ENCODE assay signal across 11 cellular contexts in genomic region chr12:1939316-1939715, GRCh38. TPM values are rescaled to one million over a fixed set of nuclear protein-coding genes. Genes with fewer than 3 reads are reported as not detected.
DNase-seq lines count a peak whose midpoint lies in the region; ATAC-seq lines count a peak whose summit lies in the region.
"Had no signal": no experiment of that assay in that cellular context is flagged by ENCODE, and none has a peak within 500 bp of the region (broad histone marks: within the 10 kb centered on the region; RNA-seq: fewer than 3 reads in every experiment).

No MANE protein-coding gene starts in this region.

- no peak overlapping the region for H3K23ac ChIP-seq in mesenchymal stem cell (ENCODE audit: low read length in 2 of 2)

- H3K9me3 Mint-ChIP-seq in CD4-positive, alpha-beta memory T cell, result no peaks in the 10 kb centered on the region

- peaks cover 6% of the 10 kb centered on the region for H3K79me1 ChIP-seq in mesenchymal stem cell (replicated peaks; ENCODE audit: low read length, poor library complexity, severe bottlenecking)

- H3K4me1 ChIP-seq in mesenchymal stem cell (ENCODE audit: control insufficient read depth, insufficient read depth, low read depth, low read length) (peaks cover 4% of the 10 kb centered on the region), stomach smooth muscle (ENCODE audit: control insufficient read depth, insufficient read depth, low read length) (peaks cover 50% of the 10 kb centered on the region)
- peaks cover 5% of the 10 kb centered on the region for H3K4me1 ChIP-seq in CD4-positive, alpha-beta memory T cell (ENCODE audit: insufficient read depth, low read length)

- no peak overlapping the region for H3K27ac Mint-ChIP-seq in CD4-positive, alpha-beta memory T cell

- H3K4me3 ChIP-seq in H7 (ENCODE audit: insufficient read depth, low read depth, low read length), result no peak overlapping the region
- no peak overlapping the region for H3K4me3 ChIP-seq in mesenchymal stem cell (ENCODE audit: insufficient read depth in 1 of 2, low read depth in 1 of 2, low read length in 2 of 2)
- no peak overlapping the region for H3K4me3 ChIP-seq in stomach smooth muscle (ENCODE audit: low read length in 2 of 2)
- H3K4me3 ChIP-seq in CD4-positive, alpha-beta memory T cell (ENCODE audit: low read length in 2 of 2), result no peak overlapping the region
- H3K4me3 ChIP-seq: lower lobe of right lung had no signal

- no peak overlapping the region for H4K91ac ChIP-seq in mesenchymal stem cell (ENCODE audit: low read length)

- peak overlapping the region; percentile 85 for H3K27ac ChIP-seq in caudate nucleus (ENCODE audit: low read depth, low read length)
- no peak overlapping the region for H3K27ac ChIP-seq in mesenchymal stem cell (ENCODE audit: low read length, poor library complexity, severe bottlenecking)
- H3K27ac ChIP-seq in stomach smooth muscle (ENCODE audit: low read length), result peak overlapping the region; percentile 53
- no peak overlapping the region for H3K27ac ChIP-seq in CD4-positive, alpha-beta memory T cell (ENCODE audit: low read depth, low read length)
- H3K27ac ChIP-seq: lower lobe of right lung, neutrophil, RWPE1 had no signal

- H4K8ac ChIP-seq in mesenchymal stem cell (ENCODE audit: low read length), result no peak overlapping the region

- over 99% methylated on average over 9 of the region's 9 CpGs for WGBS in mesenchymal stem cell

- H2BK12ac ChIP-seq in mesenchymal stem cell (ENCODE audit: low read length in 2 of 2), result no peak overlapping the region

- H3K27me3 ChIP-seq in H7 (ENCODE audit: control insufficient read depth, insufficient read depth, low read length) (no peaks in the 10 kb centered on the region), mesenchymal stem cell (ENCODE audit: control insufficient read depth in 1 of 2, insufficient read depth in 1 of 2, low read length in 2 of 2) (no peaks in the 10 kb centered on the region), stomach smooth muscle (ENCODE audit: control insufficient read depth in 1 of 2, insufficient read depth in 2 of 2, low read length in 2 of 2) (no peaks in the 10 kb centered on the region)
- no peaks in the 10 kb centered on the region for H3K27me3 ChIP-seq in CD4-positive, alpha-beta memory T cell (ENCODE audit: insufficient read depth, low read length)
- H3K27me3 ChIP-seq: neutrophil had no signal

- H2AFZ ChIP-seq in mesenchymal stem cell (ENCODE audit: low read depth, low read length), result no peak overlapping the region

- no peaks in the 10 kb centered on the region; the same call in 1 of the 2 replicates for H3K36me3 ChIP-seq in H7 (replicated peaks; ENCODE audit: control insufficient read depth, insufficient read depth, low read length)
- peaks cover 18 to 32% of the 10 kb centered on the region in 2 experiments for H3K36me3 ChIP-seq in mesenchymal stem cell (ENCODE audit: control insufficient read depth in 1 of 2, insufficient read depth in 2 of 2, low read depth in 1 of 2, low read length in 2 of 2)
- peaks cover 0 to 9% of the 10 kb centered on the region in 2 donors for H3K36me3 ChIP-seq in stomach smooth muscle (ENCODE audit: control insufficient read depth in 2 of 2, insufficient read depth in 2 of 2, low read length in 2 of 2)
- H3K36me3 ChIP-seq in CD4-positive, alpha-beta memory T cell (ENCODE audit: insufficient read depth, low read length), result no peaks in the 10 kb centered on the region
- H3K36me3 ChIP-seq: neutrophil had no signal

- POLR2A ChIA-PET in CD4-positive, alpha-beta memory T cell (lab: Charles Lee; ENCODE audit: partially characterized antibody), result interaction anchor here (0.8 to 2.2 kb wide), 9 partner anchors 23 to 305 kb away, joined by 3 to 59 read pairs (median 5); no protein-coding TSS in a partner anchor

- no peaks in the 10 kb centered on the region for H3K27me3 Mint-ChIP-seq in CD4-positive, alpha-beta memory T cell

- H2BK15ac ChIP-seq in mesenchymal stem cell (ENCODE audit: low read depth, poor library complexity, severe bottlenecking), result no peak overlapping the region

- no peak for ATAC-seq in GM19023 (IDR thresholded peaks at IDR 0.05; ENCODE audit: unreplicated experiment)

- peaks cover 4 to 6% (median 5%) of the 10 kb centered on the region in 4 donors for H3K4me1 Mint-ChIP-seq in CD4-positive, alpha-beta memory T cell

- no peak overlapping the region for H3K14ac ChIP-seq in mesenchymal stem cell (ENCODE audit: low read length in 2 of 2)

- CTCF ChIA-PET in CD4-positive, alpha-beta memory T cell (lab: Charles Lee; ENCODE audit: partially characterized antibody), result interaction anchor here (0.7 to 6.1 kb wide), 57 partner anchors 8 to 644 kb away, joined by 3 to 235 read pairs (median 6); partner anchors contain the start of genes ADIPOR2 and CACNA2D4

- intact Hi-C loops in CD4-positive, alpha-beta memory T cell (cut with micrococcal nuclease), result no loop called here

- DNase-seq in H7 (peak; percentile 15), caudate nucleus (lab: John Stamatoyannopoulos, UW) (no peak), mesenchymal stem cell (no peak), NOMO-1 (lab: John Stamatoyannopoulos, UW; ENCODE audit: unreplicated experiment in 2 of 2) (no peak), NCI-H187 treated with DMSO at 0.1 percent for 48 hours (lab: John Stamatoyannopoulos, UW) (no peak)
- no peak for DNase-seq in CD4-positive, alpha-beta memory T cell

- no peak overlapping the region for H3K18ac ChIP-seq in mesenchymal stem cell (ENCODE audit: low read depth in 1 of 2, low read length in 2 of 2)

- H3K36me3 Mint-ChIP-seq in CD4-positive, alpha-beta memory T cell, result peaks cover 42 to 62% of the 10 kb centered on the region in 2 donors

- H2BK5ac ChIP-seq in mesenchymal stem cell (ENCODE audit: low read depth, low read length, poor library complexity, severe bottlenecking), result no peak overlapping the region

- peak overlapping the region; percentile 68 for H3K9ac ChIP-seq in mesenchymal stem cell (ENCODE audit: low read length)
- peak overlapping the region; percentile 40 to 51 for H3K9ac ChIP-seq in stomach smooth muscle (ENCODE audit: low read length in 2 of 2)

- no peak overlapping the region for H2BK120ac ChIP-seq in mesenchymal stem cell (ENCODE audit: low read depth, low read length)

- no peak overlapping the region for H3K4me2 ChIP-seq in mesenchymal stem cell (ENCODE audit: low read length, poor library complexity, severe bottlenecking)

- no peak overlapping the region for H3K4ac ChIP-seq in mesenchymal stem cell (ENCODE audit: low read depth in 1 of 2, low read length in 2 of 2)

- no peaks in the 10 kb centered on the region for H3K9me3 ChIP-seq in mesenchymal stem cell (ENCODE audit: control insufficient read depth, low read length)
- H3K9me3 ChIP-seq in stomach smooth muscle (ENCODE audit: control insufficient read depth in 2 of 2, low read length in 2 of 2), result no peaks in the 10 kb centered on the region
- no peaks in the 10 kb centered on the region for H3K9me3 ChIP-seq in CD4-positive, alpha-beta memory T cell (ENCODE audit: control insufficient read depth in 1 of 2, low read length in 2 of 2)
- H3K9me3 ChIP-seq: lower lobe of right lung, neutrophil had no signal

- H3K4me3 Mint-ChIP-seq in CD4-positive, alpha-beta memory T cell, result no peak overlapping the region

- no peak overlapping the region for H2AK5ac ChIP-seq in mesenchymal stem cell (ENCODE audit: low read length, severe bottlenecking)

RNA-seq across cellular contexts. Expression of gene CACNA2D4, which starts 20.9 kb away (rescaled TPM):
- total RNA-seq in H7 (2014; rRNA removed; shearing (Covaris generic)), result 0.03 and 0.22 TPM in 2 replicates
- 11.9 TPM for polyA plus RNA-seq in mesenchymal stem cell (2013, experiment 1 of 2)
- polyA plus RNA-seq in mesenchymal stem cell (2013, experiment 2 of 2), result 11.4 TPM
- total RNA-seq in CD4-positive, alpha-beta memory T cell, result 10 to 100 TPM; 15.1 to 19.2 TPM
- 10 to 100 TPM; 12.4 to 14.1 TPM for polyA plus RNA-seq in CD4-positive, alpha-beta memory T cell

Comparison
In these comparisons a context has a peak if more than half of its experiments do, and no peak if none do; other contexts are left out.
1. H3K27ac ChIP-seq: peak in caudate nucleus (single experiment) and stomach smooth muscle (single experiment); none in mesenchymal stem cell (single experiment) and CD4-positive, alpha-beta memory T cell (single experiment).
2. RNA of gene CACNA2D4, which starts 20.9 kb away (total RNA-seq): 15.1 to 19.2 TPM in CD4-positive, alpha-beta memory T cell; 0.03 to 0.22 TPM in H7; every median in the first group is over 10 times any median in the second.